ENCODE assay signal across 36 cellular contexts in the genomic region with DNA sequence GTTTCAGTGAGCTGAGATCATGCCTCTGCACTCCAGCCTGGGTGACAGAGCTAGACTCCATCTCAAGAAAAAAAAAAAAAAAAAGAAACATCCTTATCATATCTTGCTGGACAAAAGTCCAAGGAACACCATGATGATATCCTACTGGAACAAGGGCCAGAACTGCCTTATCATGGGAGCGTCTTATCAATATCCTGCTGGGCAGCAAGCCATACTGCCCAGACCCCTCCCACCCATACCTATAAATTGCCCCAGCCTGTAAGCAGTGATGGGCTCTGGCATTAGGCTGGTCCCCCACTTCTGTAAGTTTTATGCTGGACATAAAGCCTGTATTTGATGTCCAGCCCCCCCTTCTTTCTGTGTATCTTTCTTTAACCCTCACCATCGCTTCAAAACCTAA. TPM values are rescaled to one million over a fixed set of nuclear protein-coding genes. Genes with fewer than 3 reads are reported as not detected.
"Had no signal": no experiment of that assay in that cellular context is flagged by ENCODE, and none has a peak within 500 bp of the region (broad histone marks: within the 10 kb centered on the region; RNA-seq: fewer than 3 reads in every experiment).

No MANE protein-coding gene starts in this region.

- DNase-seq: Karpas-422, Kasumi-1, MG63, MM.1S, MV-4-11, NCI-H1048, NCI-H1092, NCI-H1092 treated with DMSO at 0.1 percent for 48 hours, NCI-H1105, NCI-H1105 treated with DMSO at 0.1 percent for 48 hours, NCI-H1417, NCI-H1417 treated with DMSO at 0.1 percent for 48 hours, NCI-H1436, NCI-H1436 treated with DMSO at 0.1 percent for 48 hours, NCI-H146, NCI-H1694, NCI-H1694 treated with DMSO at 0.1 percent for 48 hours, NCI-H187, NCI-H187 treated with DMSO at 0.1 percent for 48 hours, NCI-H1930, NCI-H2029, NCI-H2029 treated with DMSO at 0.1 percent for 48 hours, NCI-H2081, NCI-H2081 treated with DMSO at 0.1 percent for 48 hours, NCI-H2107, NCI-H2171, NCI-H2171 treated with DMSO at 0.1 percent for 48 hours, NCI-H2227 treated with DMSO at 0.1 percent for 48 hours, NCI-H226, NCI-H345, NCI-H446, NCI-H446 treated with DMSO at 0.1 percent for 48 hours, NCI-H510A, NCI-H510A treated with DMSO at 0.1 percent for 48 hours, NCI-H524 had no signal

- H3K4me3 ChIP-seq: MG63 had no signal

- H3K36me3 ChIP-seq: MG63 had no signal

- H3K27me3 ChIP-seq: MG63 had no signal

RNA-seq across cellular contexts. Expression of a gene that starts 37.1 kb away (rescaled TPM):
- total RNA-seq: MCF 10A had no signal
